ENCODE assay signal across 7 cellular contexts in genomic region chr10:13527864-13528137, GRCh38. TPM values are rescaled to one million over a fixed set of nuclear protein-coding genes. Genes with fewer than 3 reads are reported as not detected.
DNase-seq lines count a peak whose midpoint lies in the region; ATAC-seq and TF ChIP-seq lines count a peak whose summit lies in the region.

No MANE protein-coding gene starts in this region.

- peaks cover 28% of the 10 kb centered on the region for H3K27me3 Mint-ChIP-seq in HFFc6 (ENCODE audit: insufficient read depth)
- peaks cover 61% of the 10 kb centered on the region for H3K27me3 Mint-ChIP-seq in activated naive CD8-positive, alpha-beta T cell treated with anti-CD3 and anti-CD28 coated beads, Interleukin-2, amount 10 ng/mL, durations not matched to agents 7 days and 5 days
- peaks cover 7 to 37% (median 18%) of the 10 kb centered on the region in 3 donors for H3K27me3 Mint-ChIP-seq in immature natural killer cell (ENCODE audit: low read depth in 3 of 3)

- H3K36me3 Mint-ChIP-seq in HFFc6 (ENCODE audit: low read depth) (peaks cover 7% of the 10 kb centered on the region; the same call in 1 of the 2 replicates), immature natural killer cell (peaks cover 0 to 5% (median 0%) of the 10 kb centered on the region in 3 donors)
- no peaks in the 10 kb centered on the region for H3K36me3 Mint-ChIP-seq in activated naive CD8-positive, alpha-beta T cell treated with anti-CD3 and anti-CD28 coated beads, Interleukin-2, amount 10 ng/mL, durations not matched to agents 7 days and 5 days
- H3K36me3 Mint-ChIP-seq in stimulated activated effector memory CD8-positive, alpha-beta T cell treated with anti-CD3 and anti-CD28 coated beads, Interleukin-12 subunit alpha, Interleukin-12 subunit beta, amount 100 ng/mL, for 72 hours: no peaks in the 10 kb centered on the region

- DNase-seq in HFFc6 (no peak), immature natural killer cell (no peak), OCI-LY7 (ENCODE audit: low spot score) (no peak), UCSD-AML1 (lab: John Stamatoyannopoulos, UW; ENCODE audit: unreplicated experiment) (no peak)
- no peak for DNase-seq in activated naive CD8-positive, alpha-beta T cell treated with anti-CD3 and anti-CD28 coated beads, Interleukin-2, amount 10 ng/mL, durations not matched to agents 7 days and 5 days
- no peak for DNase-seq in stimulated activated effector memory CD8-positive, alpha-beta T cell treated with anti-CD3 and anti-CD28 coated beads, Interleukin-12 subunit alpha, Interleukin-12 subunit beta, amount 100 ng/mL, for 72 hours (ENCODE audit: low spot score in 2 of 2)
- no peak for DNase-seq in stimulated activated naive CD4-positive, alpha-beta T cell treated with Interleukin-2 at 50 U/mL for 16 hours (lab: John Stamatoyannopoulos, UW)

- no peaks in the 10 kb centered on the region for H4K20me1 ChIP-seq in OCI-LY7 (ENCODE audit: insufficient read depth, low read length)

- H3K9me2 ChIP-seq in OCI-LY7 (ENCODE audit: insufficient read depth, low read length): no peaks in the 10 kb centered on the region

- no peak overlapping the region for H3K27ac ChIP-seq in OCI-LY7 (ENCODE audit: low read depth, low read length, poor library complexity, severe bottlenecking)

- H3K4me3 Mint-ChIP-seq in HFFc6 (peak overlapping the region; percentile 74), immature natural killer cell (peak overlapping the region; percentile 68 to 83 (median 71))
- H3K4me3 Mint-ChIP-seq in activated naive CD8-positive, alpha-beta T cell treated with anti-CD3 and anti-CD28 coated beads, Interleukin-2, amount 10 ng/mL, durations not matched to agents 7 days and 5 days: peak overlapping the region; percentile 12
- H3K4me3 Mint-ChIP-seq in stimulated activated effector memory CD8-positive, alpha-beta T cell treated with anti-CD3 and anti-CD28 coated beads, Interleukin-12 subunit alpha, Interleukin-12 subunit beta, amount 100 ng/mL, for 72 hours: peak overlapping the region; percentile 27

- H3K27ac Mint-ChIP-seq in HFFc6 (no peak overlapping the region), immature natural killer cell (no peak overlapping the region)
- no peak overlapping the region for H3K27ac Mint-ChIP-seq in activated naive CD8-positive, alpha-beta T cell treated with anti-CD3 and anti-CD28 coated beads, Interleukin-2, amount 10 ng/mL, durations not matched to agents 7 days and 5 days
- H3K27ac Mint-ChIP-seq in stimulated activated effector memory CD8-positive, alpha-beta T cell treated with anti-CD3 and anti-CD28 coated beads, Interleukin-12 subunit alpha, Interleukin-12 subunit beta, amount 100 ng/mL, for 72 hours: no peak overlapping the region

- POLR2A ChIA-PET in activated naive CD8-positive, alpha-beta T cell treated with anti-CD3 and anti-CD28 coated beads, Interleukin-2, amount 10 ng/mL, durations not matched to agents 7 days and 5 days (lab: Charles Lee): no interaction called here
- POLR2A ChIA-PET in OCI-LY7 (lab: Charles Lee): no interaction called here

- no peak for ATAC-seq in activated naive CD8-positive, alpha-beta T cell treated with anti-CD3 and anti-CD28 coated beads, Interleukin-2, amount 10 ng/mL, durations not matched to agents 7 days and 5 days (ENCODE audit: low read depth)
- ATAC-seq in stimulated activated effector memory CD8-positive, alpha-beta T cell treated with anti-CD3 and anti-CD28 coated beads, Interleukin-12 subunit alpha, Interleukin-12 subunit beta, amount 100 ng/mL, for 72 hours: no peak

- intact Hi-C loops in OCI-LY7 (cut with micrococcal nuclease; ENCODE audit: unreplicated experiment): no loop called here

- no peaks in the 10 kb centered on the region for H3K9me3 Mint-ChIP-seq in HFFc6
- H3K9me3 Mint-ChIP-seq in activated naive CD8-positive, alpha-beta T cell treated with anti-CD3 and anti-CD28 coated beads, Interleukin-2, amount 10 ng/mL, durations not matched to agents 7 days and 5 days: no peaks in the 10 kb centered on the region
- no peaks in the 10 kb centered on the region for H3K9me3 Mint-ChIP-seq in immature natural killer cell
- no peaks in the 10 kb centered on the region for H3K9me3 Mint-ChIP-seq in stimulated activated effector memory CD8-positive, alpha-beta T cell treated with anti-CD3 and anti-CD28 coated beads, Interleukin-12 subunit alpha, Interleukin-12 subunit beta, amount 100 ng/mL, for 72 hours

- CTCF ChIA-PET in OCI-LY7 (lab: Charles Lee; ENCODE audit: unreplicated experiment): no interaction called here

- TF ChIP-seq CTCF in HFFc6 (IDR thresholded peaks at IDR 0.05) (no peak), OCI-LY7 (conservative IDR thresholded peaks at IDR 0.05; ENCODE audit: low read length) (no peak)

- BruUV-seq in OCI-LY7 (replicated peaks; lab: Mats Ljungman, UMichigan): no TSS peak

- H3K4me1 Mint-ChIP-seq in HFFc6 (ENCODE audit: low read depth) (peaks cover 18% of the 10 kb centered on the region), immature natural killer cell (peaks cover 7 to 13% of the 10 kb centered on the region in 2 donors)
- peaks cover 3% of the 10 kb centered on the region for H3K4me1 Mint-ChIP-seq in activated naive CD8-positive, alpha-beta T cell treated with anti-CD3 and anti-CD28 coated beads, Interleukin-2, amount 10 ng/mL, durations not matched to agents 7 days and 5 days
- H3K4me1 Mint-ChIP-seq in stimulated activated effector memory CD8-positive, alpha-beta T cell treated with anti-CD3 and anti-CD28 coated beads, Interleukin-12 subunit alpha, Interleukin-12 subunit beta, amount 100 ng/mL, for 72 hours: peaks cover 15% of the 10 kb centered on the region

- no peaks in the 10 kb centered on the region for H3K9me3 ChIP-seq in OCI-LY7 (ENCODE audit: low read length)

- H3K4me1 ChIP-seq in OCI-LY7 (ENCODE audit: insufficient read depth, low read length, poor library complexity, severe bottlenecking): no peaks in the 10 kb centered on the region

- no peaks in the 10 kb centered on the region for H3K79me2 ChIP-seq in OCI-LY7 (ENCODE audit: insufficient read depth, low read depth, low read length)

- H3K4me2 ChIP-seq in OCI-LY7 (ENCODE audit: low read length): no peak overlapping the region

- H3K36me3 ChIP-seq in OCI-LY7 (ENCODE audit: insufficient read depth, low read length): no peaks in the 10 kb centered on the region

- H3K4me3 ChIP-seq in OCI-LY7 (ENCODE audit: low read depth, low read length, poor library complexity, severe bottlenecking): no peak overlapping the region

- H2AFZ ChIP-seq in OCI-LY7 (ENCODE audit: low read length): no peak overlapping the region

RNA-seq across cellular contexts. Expression of gene BEND7, which starts 1.0 kb away (rescaled TPM):
- total RNA-seq in HFFc6 (2021; fragmentation: NEBNext Ultra II Directional; extraction: Animal tissue kit (Norgen Biotek cat#: 25700)): 1 to 10 TPM in 2 of 6 experiments, under 1 TPM in 4; 0.14 to 2.0 (median 0.49) TPM
- not detected for total RNA-seq in activated naive CD8-positive, alpha-beta T cell treated with anti-CD3 and anti-CD28 coated beads, Interleukin-2, amount 10 ng/mL, durations not matched to agents 7 days and 5 days
- polyA plus RNA-seq in immature natural killer cell: not detected
- not detected in 2 replicates for total RNA-seq in OCI-LY7 (2014; rRNA removed; shearing (Covaris generic))
- not detected in 2 replicates for total RNA-seq in OCI-LY7 (2022)

RNA-seq across cellular contexts. Expression of gene PRPF18, which starts 59.0 kb away (rescaled TPM):
- total RNA-seq in HFFc6 (2021; fragmentation: NEBNext Ultra II Directional; extraction: Animal tissue kit (Norgen Biotek cat#: 25700)): 10 to 100 TPM; 21.9 to 24.8 (median 23.0) TPM
- total RNA-seq in activated naive CD8-positive, alpha-beta T cell treated with anti-CD3 and anti-CD28 coated beads, Interleukin-2, amount 10 ng/mL, durations not matched to agents 7 days and 5 days: 10 to 100 TPM; 24.1 to 27.4 TPM
- 10 to 100 TPM; 48.5 to 60.8 (median 50.1) TPM for polyA plus RNA-seq in immature natural killer cell
- 21.1 and 32.4 TPM in 2 replicates for total RNA-seq in OCI-LY7 (2014; rRNA removed; shearing (Covaris generic))
- total RNA-seq in OCI-LY7 (2022): 23.3 and 24.1 TPM in 2 replicates

Comparison
In these comparisons a context has a peak if more than half of its experiments do, and no peak if none do; other contexts are left out.
1. H3K4me3 Mint-ChIP-seq: peak in every context shown above with its lines; median percentile 74 in HFFc6; 71 in immature natural killer cell; 27 in stimulated activated effector memory CD8-positive, alpha-beta T cell treated with anti-CD3 and anti-CD28 coated beads, Interleukin-12 subunit alpha, Interleukin-12 subunit beta, amount 100 ng/mL, for 72 hours; 12 in activated naive CD8-positive, alpha-beta T cell treated with anti-CD3 and anti-CD28 coated beads, Interleukin-2, amount 10 ng/mL, durations not matched to agents 7 days and 5 days.